In genomic region chr1:161115132-161115711, GRCh38 we compare ENCODE assay signal across 7 cellular contexts. TPM values are rescaled to one million over a fixed set of nuclear protein-coding genes. Genes with fewer than 3 reads are reported as not detected.
DNase-seq lines count a peak whose midpoint lies in the region; FAIRE-seq and TF ChIP-seq lines count a peak whose summit lies in the region.

No MANE protein-coding gene starts in this region.

- H3K9ac ChIP-seq in neural progenitor cell: no peak overlapping the region

- TF ChIP-seq CTCF in neural crest cell (conservative IDR thresholded peaks at IDR 0.05) (no peak), neural progenitor cell (IDR thresholded peaks at IDR 0.05) (no peak)

- no peak for TF ChIP-seq POLR2A in GM12891 (IDR thresholded peaks at IDR 0.05; ENCODE audit: low read depth, low read length)

- no peak overlapping the region for H3K4me2 ChIP-seq in neural progenitor cell

- no peaks in the 10 kb centered on the region for H3K36me3 ChIP-seq in neural progenitor cell

- DNase-seq in GM12891 (ENCODE audit: insufficient read length, low spot score): no peak
- DNase-seq in NCI-H226: peak; percentile 93
- DNase-seq in neural crest cell (ENCODE audit: low read depth, low spot score): no peak
- no peak for DNase-seq in SKM-1 (lab: John Stamatoyannopoulos, UW; ENCODE audit: unreplicated experiment)
- no peak for DNase-seq in neural progenitor cell (ENCODE audit: low spot score)
- no peak for DNase-seq in RPMI8226

- H3K27ac ChIP-seq in angular gyrus (ENCODE audit: low read depth, low read length): peak overlapping the region; percentile 55
- H3K27ac ChIP-seq in neural progenitor cell: no peak overlapping the region

- H3K4me3 ChIP-seq in neural progenitor cell: no peak overlapping the region

- H3K9me3 ChIP-seq in neural progenitor cell (ENCODE audit: low read depth): no peaks in the 10 kb centered on the region

- H3K9me3 Mint-ChIP-seq in neural crest cell (no peaks in the 10 kb centered on the region), neural progenitor cell (no peaks in the 10 kb centered on the region)

- peaks cover 41% of the 10 kb centered on the region for H4K20me1 ChIP-seq in neural progenitor cell (ENCODE audit: low read depth)

- H3K27me3 Mint-ChIP-seq in neural crest cell (ENCODE audit: low read depth) (no peaks in the 10 kb centered on the region), neural progenitor cell (ENCODE audit: insufficient read depth, low read depth) (peaks cover 7% of the 10 kb centered on the region)

- H3K4me1 Mint-ChIP-seq in neural crest cell: peaks cover 37% of the 10 kb centered on the region
- peaks cover 25% of the 10 kb centered on the region for H3K4me1 Mint-ChIP-seq in neural progenitor cell

- no peak overlapping the region for H2AFZ ChIP-seq in neural progenitor cell (replicated peaks)

- H3K27me3 ChIP-seq in neural progenitor cell: no peaks in the 10 kb centered on the region

- peaks cover 30% of the 10 kb centered on the region for H3F3A ChIP-seq in neural progenitor cell (ENCODE audit: low read depth)

- peak overlapping the region; percentile 98 for H3K4me3 Mint-ChIP-seq in neural crest cell
- no peak overlapping the region for H3K4me3 Mint-ChIP-seq in neural progenitor cell

- H3K79me2 ChIP-seq in neural progenitor cell (ENCODE audit: low read depth): peaks cover 91% of the 10 kb centered on the region

- H3K27ac Mint-ChIP-seq in neural crest cell (ENCODE audit: unreplicated experiment) (no peak overlapping the region), neural progenitor cell (no peak overlapping the region)

- peaks cover 11% of the 10 kb centered on the region for H3K4me1 ChIP-seq in neural progenitor cell

- H3K36me3 Mint-ChIP-seq in neural crest cell (ENCODE audit: low read depth) (peaks cover 4% of the 10 kb centered on the region), neural progenitor cell (peaks cover 6% of the 10 kb centered on the region)

- FAIRE-seq in GM12891 (lab: Jason Lieb, UNC): peak; percentile 65

TF ChIP-seq in GM12891, 5 proteins besides CTCF, POLR2A, EP300 and RAD21:
- TF ChIP-seq POLR2AphosphoS5 (IDR thresholded peaks at IDR 0.05; ENCODE audit: low read depth, low read length): no peak
- no peak for TF ChIP-seq SPI1 (IDR thresholded peaks at IDR 0.05; ENCODE audit: low read depth, low read length)
- TF ChIP-seq TAF1 (IDR thresholded peaks at IDR 0.05; ENCODE audit: low read depth, low read length): no peak
- TF ChIP-seq PAX5 (IDR thresholded peaks at IDR 0.05; ENCODE audit: insufficient read depth, low read length, severe bottlenecking): no peak
- TF ChIP-seq POU2F2 (IDR thresholded peaks at IDR 0.05; ENCODE audit: low read depth, low read length): no peak

RNA-seq across cellular contexts. Expression of gene PFDN2, which starts 2.6 kb away (rescaled TPM):
- polyA plus RNA-seq in GM12891 (2012; ENCODE audit: low read depth, missing spikeins): 113 TPM
- total RNA-seq in neural crest cell: 90.0 and 99.5 TPM in 2 replicates
- total RNA-seq in neural progenitor cell (ENCODE audit: low replicate concordance): 57.6 and 74.1 TPM in 2 replicates

RNA-seq across cellular contexts. Expression of gene NIT1, which starts 2.7 kb away (rescaled TPM):
- 35.4 TPM for polyA plus RNA-seq in GM12891 (2012; ENCODE audit: low read depth, missing spikeins)
- total RNA-seq in neural crest cell (48.6 and 53.9 TPM in 2 replicates), neural progenitor cell (ENCODE audit: low replicate concordance) (39.5 and 46.3 TPM in 2 replicates)

RNA-seq across cellular contexts. Expression of gene KLHDC9, which starts 17.1 kb away (rescaled TPM):
- polyA plus RNA-seq in GM12891 (2012; ENCODE audit: low read depth, missing spikeins): 4.9 TPM
- 8.0 and 9.1 TPM in 2 replicates for total RNA-seq in neural crest cell
- total RNA-seq in neural progenitor cell (ENCODE audit: low replicate concordance): 12.6 and 22.6 TPM in 2 replicates

RNA-seq across cellular contexts. Expression of gene DEDD, which starts 17.2 kb away (rescaled TPM):
- polyA plus RNA-seq in GM12891 (2012; ENCODE audit: low read depth, missing spikeins): 19.7 TPM
- 35.1 and 36.2 TPM in 2 replicates for total RNA-seq in neural crest cell
- total RNA-seq in neural progenitor cell (ENCODE audit: low replicate concordance): 29.7 and 34.8 TPM in 2 replicates

RNA-seq across cellular contexts. Expression of gene NECTIN4, which starts 25.9 kb away (rescaled TPM):
- polyA plus RNA-seq in GM12891 (2012; ENCODE audit: low read depth, missing spikeins): 0.28 TPM
- not detected in 2 replicates for total RNA-seq in neural crest cell
- total RNA-seq in neural progenitor cell (ENCODE audit: low replicate concordance): 0.06 TPM in 1 of 2 replicates, not detected in the other
